ENCODE assay signal across 18 cellular contexts in the genomic region with DNA sequence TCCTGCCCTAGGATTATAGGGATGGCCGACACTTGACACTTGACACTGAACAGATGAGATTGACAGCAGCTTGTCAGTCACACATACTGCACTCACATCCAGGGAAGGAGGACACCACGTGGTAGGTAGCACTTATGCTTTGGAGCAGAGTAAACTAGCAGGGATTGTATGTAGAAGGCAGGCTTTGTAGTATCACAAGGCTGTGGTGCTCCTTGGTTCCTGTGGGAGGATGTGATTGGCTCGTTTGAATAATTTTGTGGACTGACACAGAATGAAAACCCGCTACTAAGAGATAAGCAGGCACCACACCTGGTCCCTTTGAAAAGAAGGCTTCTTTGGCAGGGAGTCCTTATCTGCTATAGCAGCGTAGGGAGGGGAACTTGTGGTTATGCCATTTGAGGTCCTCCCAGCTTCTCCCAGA.
"Had no signal": no experiment of that assay in that cellular context is flagged by ENCODE, and none has a peak within 500 bp of the region (broad histone marks: within the 10 kb centered on the region; RNA-seq: fewer than 3 reads in every experiment).

No MANE protein-coding gene starts in this region.

- H3K4me3 ChIP-seq: esophagus squamous epithelium, prostate gland, right lobe of liver, spleen, tibial nerve had no signal

- ATAC-seq: activated T-cell treated with anti-CD3 and anti-CD28 coated beads, Interleukin-2, amount 50 U/mL, for 72 hours; foreskin keratinocyte; left lobe of liver; natural killer cell; right lobe of liver; stimulated activated memory B cell treated with anti-CD40 and anti-IgM and Interleukin-4, amounts not matched to agents 10 μg/mL and 1 μg/mL and 100 μg/mL, for 72 hours; T-helper 17 cell had no signal

- H3K9me3 ChIP-seq: esophagus squamous epithelium, prostate gland, right lobe of liver had no signal

- DNase-seq: activated CD4-positive, alpha-beta memory T cell treated with anti-CD3 and anti-CD28 coated beads, Interleukin-2, amount 10 ng/mL, durations not matched to agents 7 days and 5 days; activated CD4-positive, alpha-beta T cell treated with anti-CD3 and anti-CD28 coated beads for 1 hour; activated naive CD8-positive, alpha-beta T cell treated with anti-CD3 and anti-CD28 coated beads, Interleukin-2, amount 10 ng/mL, durations not matched to agents 7 days and 5 days; activated T-cell treated with anti-CD3 and anti-CD28 coated beads, Interleukin-2, amount 50 U/mL, for 72 hours; anterior cingulate cortex; esophagus squamous epithelium; foreskin keratinocyte; head of caudate nucleus; natural killer cell; occipital lobe; right lobe of liver; spleen; stimulated activated CD4-positive, alpha-beta T cell treated with anti-CD3 and anti-CD28 coated beads, Interleukin-1b, Interleukin-23, amount 100 ng/mL, for 48 hours; T-helper 17 cell had no signal

- H3K27ac ChIP-seq: esophagus squamous epithelium, foreskin keratinocyte, prostate gland, right lobe of liver, spleen, tibial nerve had no signal

- H3K36me3 ChIP-seq: esophagus squamous epithelium, prostate gland, right lobe of liver, spleen, tibial nerve had no signal

- H3K4me1 ChIP-seq: esophagus squamous epithelium, foreskin keratinocyte, prostate gland, right lobe of liver, spleen, tibial nerve had no signal

- H3K27me3 ChIP-seq: spleen, tibial nerve had no signal
